In genomic region chr4:7638984-7639789, GRCh38 we compare ENCODE assay signal across 1 cellular context.
TF ChIP-seq lines count a peak whose summit lies in the region.

No MANE protein-coding gene starts in this region.

TF ChIP-seq in HepG2, 621 proteins besides CTCF, POLR2A, EP300 and RAD21 (continued from another document and continues in another):
- no peak for TF ChIP-seq MLX (CRISPR knock-in tag; IDR thresholded peaks at IDR 0.05)
- peak; percentile 80; the same call in 1 of the 2 replicates for TF ChIP-seq PAXIP1 (CRISPR knock-in tag; conservative IDR thresholded peaks at IDR 0.05)
- no peak for TF ChIP-seq ZNF749 (CRISPR knock-in tag; IDR thresholded peaks at IDR 0.05; ENCODE audit: borderline replicate concordance)
- TF ChIP-seq CC2D1A (CRISPR knock-in tag; IDR thresholded peaks at IDR 0.05) = no peak
- no peak for TF ChIP-seq ZNF296 (CRISPR knock-in tag; conservative IDR thresholded peaks at IDR 0.05)
- no peak for TF ChIP-seq IKZF1 (IDR thresholded peaks at IDR 0.05)
- TF ChIP-seq SP5 (CRISPR knock-in tag; IDR thresholded peaks at IDR 0.05; ENCODE audit: borderline replicate concordance, low read depth) = peak; percentile 64; the same call in 1 of the 2 replicates
- TF ChIP-seq ZNF569 (CRISPR knock-in tag; IDR thresholded peaks at IDR 0.05; ENCODE audit: borderline replicate concordance) = no peak
- peak; percentile 99 for TF ChIP-seq PATZ1 (CRISPR knock-in tag; IDR thresholded peaks at IDR 0.05)
- TF ChIP-seq FOXM1 (CRISPR knock-in tag; IDR thresholded peaks at IDR 0.05) = no peak
- peak; percentile 99 for TF ChIP-seq CEBPB (IDR thresholded peaks at IDR 0.05; ENCODE audit: borderline replicate concordance, low read depth, low read length)
- TF ChIP-seq YY1 (IDR thresholded peaks at IDR 0.05; ENCODE audit: insufficient read depth, insufficient replicate concordance, low read depth, low read length) = peak; percentile 24
- TF ChIP-seq ZNF317 (CRISPR knock-in tag; IDR thresholded peaks at IDR 0.05) = no peak
- peak; percentile 71; the same call in 1 of the 2 replicates for TF ChIP-seq ZSCAN25 (CRISPR knock-in tag; IDR thresholded peaks at IDR 0.05)
- no peak for TF ChIP-seq ZNF691 (CRISPR knock-in tag; IDR thresholded peaks at IDR 0.05; ENCODE audit: borderline replicate concordance, low read depth)
- TF ChIP-seq ZNF768 (CRISPR knock-in tag; IDR thresholded peaks at IDR 0.05) = no peak
- TF ChIP-seq KLF13 (CRISPR knock-in tag; IDR thresholded peaks at IDR 0.05) = no peak
- 0 out of 2 replicates have a peak, but pooled peaks have one; percentile 16 for TF ChIP-seq MYC (CRISPR knock-in tag; IDR thresholded peaks at IDR 0.05; ENCODE audit: borderline replicate concordance)
- TF ChIP-seq ZNF660 (CRISPR knock-in tag; IDR thresholded peaks at IDR 0.05; ENCODE audit: borderline replicate concordance, low read depth) = no peak
- no peak for TF ChIP-seq ZNF34 (CRISPR knock-in tag; IDR thresholded peaks at IDR 0.05; ENCODE audit: borderline replicate concordance)
- TF ChIP-seq BATF2 (CRISPR knock-in tag; IDR thresholded peaks at IDR 0.05) = no peak
- peak; percentile 29; the same call in 1 of the 2 replicates for TF ChIP-seq ZNF292 (CRISPR knock-in tag; IDR thresholded peaks at IDR 0.05; ENCODE audit: borderline replicate concordance, low read depth)
- TF ChIP-seq RARG (CRISPR knock-in tag; IDR thresholded peaks at IDR 0.05; ENCODE audit: low read depth) = no peak
- TF ChIP-seq KDM5A (IDR thresholded peaks at IDR 0.05; ENCODE audit: borderline replicate concordance, low read length) = no peak
- TF ChIP-seq ZNF207 (IDR thresholded peaks at IDR 0.05; ENCODE audit: borderline replicate concordance) = no peak
- TF ChIP-seq ZBTB14 (CRISPR knock-in tag; IDR thresholded peaks at IDR 0.05) = no peak
- no peak for TF ChIP-seq ZNF747 (CRISPR knock-in tag; IDR thresholded peaks at IDR 0.05; ENCODE audit: borderline replicate concordance)
- TF ChIP-seq EEA1 (CRISPR knock-in tag; IDR thresholded peaks at IDR 0.05; ENCODE audit: borderline replicate concordance) = no peak
- no peak for TF ChIP-seq ZNF430 (CRISPR knock-in tag; IDR thresholded peaks at IDR 0.05)
- no peak for TF ChIP-seq SMARCE1 (IDR thresholded peaks at IDR 0.05; ENCODE audit: borderline replicate concordance)
- no peak for TF ChIP-seq GABPA (IDR thresholded peaks at IDR 0.05; ENCODE audit: low read depth, low read length)
- no peak for TF ChIP-seq GABPA (CRISPR knock-in tag; IDR thresholded peaks at IDR 0.05; ENCODE audit: low read depth)
- 0 out of 2 replicates have a peak, but pooled peaks have one; percentile 23 for TF ChIP-seq NR2C2 (CRISPR knock-in tag; IDR thresholded peaks at IDR 0.05; ENCODE audit: borderline replicate concordance)
- no peak for TF ChIP-seq DRAP1 (CRISPR knock-in tag; IDR thresholded peaks at IDR 0.05)
- TF ChIP-seq MAFF (IDR thresholded peaks at IDR 0.05; ENCODE audit: low read depth, low read length) = no peak
- TF ChIP-seq CBFB (CRISPR knock-in tag; IDR thresholded peaks at IDR 0.05) = no peak
- TF ChIP-seq SMAD3 (CRISPR knock-in tag; IDR thresholded peaks at IDR 0.05) = no peak
- no peak for TF ChIP-seq ZNF597 (CRISPR knock-in tag; IDR thresholded peaks at IDR 0.05)
- TF ChIP-seq KIAA2018 (CRISPR knock-in tag; IDR thresholded peaks at IDR 0.05; ENCODE audit: borderline replicate concordance) = no peak
- no peak for TF ChIP-seq ZNF598 (CRISPR knock-in tag; IDR thresholded peaks at IDR 0.05; ENCODE audit: borderline replicate concordance)
- no peak for TF ChIP-seq PCBP1 (IDR thresholded peaks at IDR 0.05; ENCODE audit: borderline replicate concordance, low read depth, low read length)
- TF ChIP-seq ZNF232 (CRISPR knock-in tag; IDR thresholded peaks at IDR 0.05; ENCODE audit: borderline replicate concordance) = no peak
- TF ChIP-seq KMT2B (CRISPR knock-in tag; IDR thresholded peaks at IDR 0.05) = no peak
- TF ChIP-seq TP53 (CRISPR knock-in tag; conservative IDR thresholded peaks at IDR 0.05) = no peak
- TF ChIP-seq MAFG (CRISPR knock-in tag; IDR thresholded peaks at IDR 0.05) = no peak
- peak; percentile 48; the same call in 1 of the 2 replicates for TF ChIP-seq ELF3 (CRISPR knock-in tag; IDR thresholded peaks at IDR 0.05)
